ENCODE assay signal across 39 cellular contexts in the genomic region with DNA sequence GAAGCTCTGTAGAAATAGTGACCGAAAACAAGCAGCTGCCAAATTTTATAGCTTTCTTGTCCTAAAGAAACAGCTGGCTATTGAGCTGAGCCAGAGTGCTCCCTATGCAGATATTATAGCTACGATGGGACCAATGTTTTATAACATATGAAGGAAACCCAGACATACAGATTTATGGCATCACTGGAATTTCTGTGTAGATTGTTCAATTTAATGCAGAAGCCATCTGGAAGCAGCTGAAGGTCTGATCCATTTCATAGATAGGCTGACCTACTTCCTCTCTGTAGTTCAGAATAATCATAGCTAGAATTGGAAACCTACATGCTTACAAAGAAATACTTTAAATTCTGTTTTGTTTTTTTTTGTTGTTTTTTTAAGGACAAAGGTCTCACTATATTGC. TPM values are rescaled to one million over a fixed set of nuclear protein-coding genes. Genes with fewer than 3 reads are reported as not detected.
"Had no signal": no experiment of that assay in that cellular context is flagged by ENCODE, and none has a peak within 500 bp of the region (broad histone marks: within the 10 kb centered on the region; RNA-seq: fewer than 3 reads in every experiment).

No MANE protein-coding gene starts in this region.

- H3K27me3 ChIP-seq: body of pancreas had no signal

- ATAC-seq: activated CD4-positive, CD25-positive, alpha-beta regulatory T cell treated with anti-CD3 and anti-CD28 coated beads, Interleukin-2, amount 50 U/mL, for 24 hours; activated CD8-positive, alpha-beta memory T cell treated with anti-CD3 and anti-CD28 coated beads, Interleukin-2, amount 10 ng/mL, durations not matched to agents 7 days and 5 days; activated CD8-positive, alpha-beta T cell treated with anti-CD3 and anti-CD28 coated beads, Interleukin-2, amount 10 ng/mL, durations not matched to agents 7 days and 5 days; activated naive CD8-positive, alpha-beta T cell treated with anti-CD3 and anti-CD28 coated beads, Interleukin-2, amount 50 U/mL, for 24 hours; body of pancreas; effector memory CD8-positive, alpha-beta T cell; gastroesophageal sphincter; heart right ventricle; T-helper 17 cell had no signal

- H3K9me3 Mint-ChIP-seq: activated B cell treated with CpG ODN at 0.5 μM for 24 hours; activated naive CD4-positive, alpha-beta T cell treated with anti-CD3 and anti-CD28 coated beads for 36 hours; activated naive CD4-positive, alpha-beta T cell treated with anti-CD3 and anti-CD28 coated beads, Interleukin-2, amount 50 U/mL, for 24 hours had no signal

- H3K36me3 Mint-ChIP-seq: activated naive CD4-positive, alpha-beta T cell treated with anti-CD3 and anti-CD28 coated beads, Interleukin-2, amount 50 U/mL, for 24 hours had no signal

- DNase-seq: activated B cell treated with CpG ODN at 0.5 μM for 24 hours; activated CD4-positive, alpha-beta T cell treated with anti-CD3 and anti-CD28 coated beads for 48 hours; activated CD4-positive, alpha-beta T cell treated with anti-CD3 and anti-CD28 coated beads, Interleukin-2, amount 50 U/mL, for 1 hour; activated CD4-positive, alpha-beta T cell treated with anti-CD3 and anti-CD28 coated beads, Interleukin-2, amount 50 U/mL, for 48 hours; activated CD8-positive, alpha-beta memory T cell treated with anti-CD3 and anti-CD28 coated beads, Interleukin-2, amount 10 ng/mL, durations not matched to agents 7 days and 5 days; activated CD8-positive, alpha-beta memory T cell treated with anti-CD3 and anti-CD28 coated beads, Interleukin-2, amount 50 U/mL, for 4 hours; activated CD8-positive, alpha-beta T cell treated with anti-CD3 and anti-CD28 coated beads, Interleukin-2, amount 10 ng/mL, durations not matched to agents 7 days and 5 days; activated effector memory CD4-positive, alpha-beta T cell treated with anti-CD3 and anti-CD28 coated beads, Interleukin-2, amount 50 U/mL, for 16 hours; activated naive CD4-positive, alpha-beta T cell treated with anti-CD3 and anti-CD28 coated beads for 36 hours; activated naive CD8-positive, alpha-beta T cell treated with anti-CD3 and anti-CD28 coated beads for 36 hours; activated naive CD8-positive, alpha-beta T cell treated with anti-CD3 and anti-CD28 coated beads, Interleukin-2, amount 50 U/mL, for 24 hours; activated T-cell treated with anti-CD3 and anti-CD28 coated beads, Interleukin-2, amount 50 U/mL, for 1 hour; activated T-cell treated with anti-CD3 and anti-CD28 coated beads, Interleukin-2, amount 50 U/mL, for 48 hours; adrenal gland; amygdala; aorta; body of pancreas; caudate nucleus; cortex of kidney; dermis blood vessel endothelial cell; effector CD4-positive, alpha-beta T cell; effector memory CD8-positive, alpha-beta T cell; erythroblast; foreskin melanocyte; heart right ventricle; T-helper 17 cell; T1000; WERI-Rb-1 had no signal

- H3K4me1 Mint-ChIP-seq: activated B cell treated with CpG ODN at 0.5 μM for 24 hours had no signal

- H3K9me3 ChIP-seq: adrenal gland, body of pancreas, gastroesophageal sphincter had no signal

- H3K4me3 ChIP-seq: adrenal gland, body of pancreas, esophagus muscularis mucosa, gastroesophageal sphincter, heart right ventricle, hepatocyte had no signal

- H3K36me3 ChIP-seq: adrenal gland, esophagus muscularis mucosa, gastroesophageal sphincter, heart right ventricle, WERI-Rb-1 had no signal

- H3K27me3 Mint-ChIP-seq: activated naive CD4-positive, alpha-beta T cell treated with anti-CD3 and anti-CD28 coated beads, Interleukin-2, amount 50 U/mL, for 24 hours had no signal

- H3K4me2 ChIP-seq: hepatocyte had no signal

- H3K4me1 ChIP-seq: adrenal gland, body of pancreas, esophagus muscularis mucosa, gastroesophageal sphincter, heart right ventricle had no signal

- H3K4me3 Mint-ChIP-seq: activated B cell treated with CpG ODN at 0.5 μM for 24 hours; activated CD8-positive, alpha-beta memory T cell treated with anti-CD3 and anti-CD28 coated beads, Interleukin-2, amount 10 ng/mL, durations not matched to agents 7 days and 5 days; activated CD8-positive, alpha-beta T cell treated with anti-CD3 and anti-CD28 coated beads, Interleukin-2, amount 10 ng/mL, durations not matched to agents 7 days and 5 days; activated naive CD4-positive, alpha-beta T cell treated with anti-CD3 and anti-CD28 coated beads for 36 hours; activated naive CD4-positive, alpha-beta T cell treated with anti-CD3 and anti-CD28 coated beads, Interleukin-2, amount 50 U/mL, for 24 hours; activated naive CD8-positive, alpha-beta T cell treated with anti-CD3 and anti-CD28 coated beads for 36 hours; activated naive CD8-positive, alpha-beta T cell treated with anti-CD3 and anti-CD28 coated beads, Interleukin-2, amount 50 U/mL, for 24 hours; activated T-helper 1 cell treated with anti-CD3 and anti-CD28 coated beads, Interleukin-12 subunit alpha, Interleukin-12 subunit beta, Interleukin-2, Interleukin-4 antibody, amounts not matched to agents 30 ng/mL and 10 ng/mL and 1 ng/mL, durations not matched to agents 14 hours and 24 hours and 36 hours; effector memory CD8-positive, alpha-beta T cell; T-helper 17 cell; T-helper 2 cell treated with Interferon-gamma antibody and Interleukin-4, amounts not matched to agents 5 μg/mL and 100 μg/mL, for 36 hours had no signal

- H2AFZ ChIP-seq: hepatocyte had no signal

- H3K27ac Mint-ChIP-seq: activated B cell treated with CpG ODN at 0.5 μM for 24 hours; activated CD8-positive, alpha-beta memory T cell treated with anti-CD3 and anti-CD28 coated beads, Interleukin-2, amount 10 ng/mL, durations not matched to agents 7 days and 5 days; activated CD8-positive, alpha-beta T cell treated with anti-CD3 and anti-CD28 coated beads, Interleukin-2, amount 10 ng/mL, durations not matched to agents 7 days and 5 days; activated naive CD4-positive, alpha-beta T cell treated with anti-CD3 and anti-CD28 coated beads for 36 hours; activated naive CD4-positive, alpha-beta T cell treated with anti-CD3 and anti-CD28 coated beads, Interleukin-2, amount 50 U/mL, for 24 hours; activated naive CD8-positive, alpha-beta T cell treated with anti-CD3 and anti-CD28 coated beads for 36 hours; activated naive CD8-positive, alpha-beta T cell treated with anti-CD3 and anti-CD28 coated beads, Interleukin-2, amount 50 U/mL, for 24 hours; activated T-helper 1 cell treated with anti-CD3 and anti-CD28 coated beads, Interleukin-12 subunit alpha, Interleukin-12 subunit beta, Interleukin-2, Interleukin-4 antibody, amounts not matched to agents 30 ng/mL and 10 ng/mL and 1 ng/mL, durations not matched to agents 14 hours and 24 hours and 36 hours; activated T-helper 2 cell treated with anti-CD3 and anti-CD28 coated beads, Interferon-gamma antibody, Interleukin-2, Interleukin-4, amounts not matched to agents 10 μg/mL and 5 μg/mL and 100 μg/mL, durations not matched to agents 14 hours and 24 hours and 36 hours; effector memory CD8-positive, alpha-beta T cell; T-helper 17 cell; T-helper 2 cell treated with Interferon-gamma antibody and Interleukin-4, amounts not matched to agents 5 μg/mL and 100 μg/mL, for 36 hours had no signal

- H3K79me2 ChIP-seq: hepatocyte had no signal

- H3K27ac ChIP-seq: adrenal gland, body of pancreas, esophagus muscularis mucosa, gastroesophageal sphincter, heart right ventricle, hepatocyte, WERI-Rb-1 had no signal

RNA-seq across cellular contexts. Expression of a gene that starts 28.5 kb away (rescaled TPM):
- total RNA-seq: activated B cell treated with CpG ODN at 0.5 μM for 24 hours; activated CD8-positive, alpha-beta memory T cell treated with anti-CD3 and anti-CD28 coated beads for 36 hours; activated naive CD4-positive, alpha-beta T cell treated with anti-CD3 and anti-CD28 coated beads for 36 hours; activated naive CD8-positive, alpha-beta T cell treated with anti-CD3 and anti-CD28 coated beads for 36 hours; activated T-helper 1 cell treated with anti-CD3 and anti-CD28 coated beads, Interleukin-12 subunit alpha, Interleukin-12 subunit beta, Interleukin-2, Interleukin-4 antibody, amounts not matched to agents 30 ng/mL and 10 ng/mL and 1 ng/mL, durations not matched to agents 14 hours and 24 hours and 36 hours; activated T-helper 2 cell treated with anti-CD3 and anti-CD28 coated beads, Interferon-gamma antibody, Interleukin-2, Interleukin-4, amounts not matched to agents 10 μg/mL and 5 μg/mL and 100 μg/mL, durations not matched to agents 14 hours and 24 hours and 36 hours; adrenal gland; aorta; body of pancreas; chondrocyte; dermis blood vessel endothelial cell; esophagus muscularis mucosa; gastroesophageal sphincter; glomerular endothelial cell; heart right ventricle; hepatocyte; T-helper 17 cell had no signal
- polyA plus RNA-seq: aorta, heart right ventricle, hepatocyte had no signal

RNA-seq across cellular contexts. Expression of a gene that starts 51.1 kb away (rescaled TPM):
- total RNA-seq: activated B cell treated with CpG ODN at 0.5 μM for 24 hours; activated CD8-positive, alpha-beta memory T cell treated with anti-CD3 and anti-CD28 coated beads for 36 hours; activated CD8-positive, alpha-beta memory T cell treated with anti-CD3 and anti-CD28 coated beads, Interleukin-2, amount 10 ng/mL, durations not matched to agents 7 days and 5 days; activated CD8-positive, alpha-beta T cell treated with anti-CD3 and anti-CD28 coated beads, Interleukin-2, amount 10 ng/mL, durations not matched to agents 7 days and 5 days; activated naive CD4-positive, alpha-beta T cell treated with anti-CD3 and anti-CD28 coated beads for 36 hours; activated naive CD8-positive, alpha-beta T cell treated with anti-CD3 and anti-CD28 coated beads for 36 hours; activated T-helper 1 cell treated with anti-CD3 and anti-CD28 coated beads, Interleukin-12 subunit alpha, Interleukin-12 subunit beta, Interleukin-2, Interleukin-4 antibody, amounts not matched to agents 30 ng/mL and 10 ng/mL and 1 ng/mL, durations not matched to agents 14 hours and 24 hours and 36 hours; activated T-helper 2 cell treated with anti-CD3 and anti-CD28 coated beads, Interferon-gamma antibody, Interleukin-2, Interleukin-4, amounts not matched to agents 10 μg/mL and 5 μg/mL and 100 μg/mL, durations not matched to agents 14 hours and 24 hours and 36 hours; body of pancreas; chondrocyte; dermis blood vessel endothelial cell; glomerular endothelial cell had no signal
